In the genomic region with DNA sequence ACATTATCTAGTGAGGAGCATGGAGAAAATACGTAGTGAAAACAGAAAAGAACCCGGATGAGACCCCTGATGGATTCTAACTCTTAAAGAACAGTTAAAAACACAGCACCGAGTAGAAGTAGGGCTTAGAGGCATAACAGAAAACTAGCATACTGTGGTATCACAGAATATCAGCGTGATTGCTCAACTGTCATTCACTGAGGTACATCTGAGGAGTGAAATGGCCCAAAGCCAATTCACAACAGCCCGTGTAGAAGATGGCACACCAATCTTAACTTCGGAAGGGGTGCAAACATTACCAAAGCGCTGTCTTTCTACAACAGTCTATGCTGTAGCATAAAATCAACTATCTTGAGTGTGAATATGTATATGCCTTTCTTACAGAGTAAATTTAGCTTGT, we compare ENCODE assay signal across 10 cellular contexts.
DNase-seq lines count a peak whose midpoint lies in the region; ATAC-seq and TF ChIP-seq lines count a peak whose summit lies in the region.
"Had no signal": no experiment of that assay in that cellular context is flagged by ENCODE, and none has a peak within 500 bp of the region (broad histone marks: within the 10 kb centered on the region; RNA-seq: fewer than 3 reads in every experiment).

No MANE protein-coding gene starts in this region.

- ATAC-seq in GM18909 (IDR thresholded peaks at IDR 0.05; ENCODE audit: poor library complexity, unreplicated experiment): no peak
- ATAC-seq: Panc1 had no signal

- H3K36me3 ChIP-seq in BLaER1: peaks cover 21% of the 10 kb centered on the region

- H3K4me1 ChIP-seq in BLaER1: peaks cover 20% of the 10 kb centered on the region

- H3K4me2 ChIP-seq in BLaER1: peak overlapping the region; percentile 92

- in situ Hi-C loops in KBM-7 (cut with MboI; ENCODE audit: low pct_unique_long_range_greater_than_20kb, low sequenced_read_pairs): no loop called here

- H4K20me1 ChIP-seq in BLaER1: peaks cover 42% of the 10 kb centered on the region

- TF ChIP-seq CTCF in choroid plexus epithelial cell (conservative IDR thresholded peaks at IDR 0.05; ENCODE audit: low read depth, low read length): no peak

- H3K9ac ChIP-seq in BLaER1: peak overlapping the region; percentile 89; the same call in 1 of the 2 replicates

- H3K9me3 ChIP-seq in BLaER1: peaks cover 17% of the 10 kb centered on the region

- H3K4me3 ChIP-seq in BLaER1 (peak overlapping the region; percentile 95), choroid plexus epithelial cell (ENCODE audit: low read depth, low read length) (peak overlapping the region; percentile 91)

- no peaks in the 10 kb centered on the region for H3K27me3 ChIP-seq in BLaER1

- peak; percentile 14 for DNase-seq in KBM-7
- DNase-seq in choroid plexus epithelial cell (ENCODE audit: low read depth): no peak
- peak; percentile 19 for DNase-seq in midbrain (lab: John Stamatoyannopoulos, UW)
- DNase-seq in NCI-H526 treated with DMSO at 0.1 percent for 48 hours (lab: John Stamatoyannopoulos, UW): no peak
- no peak for DNase-seq in superior temporal gyrus (ENCODE audit: extremely low spot score)
- no peak for DNase-seq in stimulated activated CD4-positive, alpha-beta T cell treated with anti-CD3 and anti-CD28 coated beads, Interleukin-4, amount 100 ng/mL, for 4 hours
- DNase-seq: activated CD4-positive, alpha-beta T cell treated with anti-CD3 and anti-CD28 coated beads, Interleukin-2, amount 50 U/mL, for 48 hours had no signal

- no peak overlapping the region for H3K27ac ChIP-seq in BLaER1

Comparison
In these comparisons a context has a peak if more than half of its experiments do, and no peak if none do; other contexts are left out.
1. DNase-seq: peak in KBM-7 (single experiment) and midbrain (single experiment); none in choroid plexus epithelial cell (single experiment), NCI-H526 treated with DMSO at 0.1 percent for 48 hours (single experiment), superior temporal gyrus (single experiment) and stimulated activated CD4-positive, alpha-beta T cell treated with anti-CD3 and anti-CD28 coated beads, Interleukin-4, amount 100 ng/mL, for 4 hours (0 of 2).